18 cellular contexts compared by ENCODE assay signal in genomic region chr9:37292896-37293295, GRCh38.
A peak's percentile ranks its signal among the peaks of the same experiment; 100 is the strongest.
DNase-seq lines count a peak whose midpoint lies in the region; ATAC-seq and TF ChIP-seq lines count a peak whose summit lies in the region.
"Had no signal": no experiment of that assay in that cellular context is flagged by ENCODE, and none has a peak within 500 bp of the region (broad histone marks: within the 10 kb centered on the region; RNA-seq: fewer than 3 reads in every experiment).

No MANE protein-coding gene starts in this region.

- no peaks in the 10 kb centered on the region for H3K9me3 Mint-ChIP-seq in WTC11
- no peaks in the 10 kb centered on the region for H3K9me3 Mint-ChIP-seq in memory B cell
- H3K9me3 Mint-ChIP-seq: activated T-helper 2 cell treated with anti-CD3 and anti-CD28 coated beads, Interferon-gamma antibody, Interleukin-2, Interleukin-4, amounts not matched to agents 10 μg/mL and 5 μg/mL and 100 μg/mL, durations not matched to agents 14 hours and 24 hours and 36 hours; T-cell had no signal

- H3K79me1 ChIP-seq in IMR-90 (ENCODE audit: low read depth in 1 of 2, low read length in 2 of 2), result peaks cover 3 to 13% of the 10 kb centered on the region in 2 experiments; a peak in 2 of 4 replicates

- TF ChIP-seq RAD21 in IMR-90 (IDR thresholded peaks at IDR 0.05; ENCODE audit: low read length), result no peak

- no peak for TF ChIP-seq CTCF in IMR-90 (conservative IDR thresholded peaks at IDR 0.05; ENCODE audit: low read depth, low read length)
- TF ChIP-seq CTCF in WTC11 (IDR thresholded peaks at IDR 0.05), result no peak
- TF ChIP-seq CTCF in left lung (IDR thresholded peaks at IDR 0.05), result no peak

- H3K9ac ChIP-seq in IMR-90 (ENCODE audit: low read depth, low read length), result no peak overlapping the region

- H3K9me1 ChIP-seq in IMR-90 (ENCODE audit: insufficient read depth, low read length), result no peaks in the 10 kb centered on the region

- H2AFZ ChIP-seq in IMR-90 (replicated peaks; ENCODE audit: low read length, poor library complexity), result no peak overlapping the region

- H3K36me3 Mint-ChIP-seq in WTC11 (no peaks in the 10 kb centered on the region), memory B cell (peaks cover 15% of the 10 kb centered on the region)

- no peaks in the 10 kb centered on the region for H4K20me1 ChIP-seq in IMR-90 (ENCODE audit: insufficient read depth, low read length)

- H3K4me1 Mint-ChIP-seq in WTC11, result peaks cover 18% of the 10 kb centered on the region
- peaks cover 52% of the 10 kb centered on the region for H3K4me1 Mint-ChIP-seq in memory B cell

- no peak overlapping the region for H2BK15ac ChIP-seq in IMR-90 (ENCODE audit: low read depth, low read length)

- H4K91ac ChIP-seq in IMR-90 (ENCODE audit: insufficient read depth, low read depth, low read length), result no peak overlapping the region

- H3K4me1 ChIP-seq in IMR-90 (ENCODE audit: control insufficient read depth, insufficient read depth, low read length) (peaks cover 3% of the 10 kb centered on the region), left lung (peaks cover 0 to 12% of the 10 kb centered on the region in 2 donors)
- H3K4me1 ChIP-seq: thyroid gland had no signal

- intact Hi-C loops in IMR-90 (cut with micrococcal nuclease), result loop anchor here (2.0 to 10.0 kb wide), 2 partner anchors 16 to 58 kb away; no protein-coding TSS in a partner anchor
- intact Hi-C loops in left lung (cut with DNase I), result no loop called here

- no peak overlapping the region for H3K56ac ChIP-seq in IMR-90 (ENCODE audit: extremely low read depth, insufficient read depth, low read length)

- no peak overlapping the region for H4K8ac ChIP-seq in IMR-90 (ENCODE audit: low read depth in 2 of 2, low read length in 2 of 2)

- H3K9me3 ChIP-seq in IMR-90 (ENCODE audit: control insufficient read depth, insufficient read depth, low read length), result no peaks in the 10 kb centered on the region
- no peaks in the 10 kb centered on the region for H3K9me3 ChIP-seq in left lung
- H3K9me3 ChIP-seq: thyroid gland had no signal

- no peak overlapping the region for H3K4ac ChIP-seq in IMR-90 (ENCODE audit: low read depth, low read length)

- H3K23ac ChIP-seq in IMR-90 (ENCODE audit: low read depth, low read length), result no peak overlapping the region

- H2BK120ac ChIP-seq in IMR-90 (ENCODE audit: low read depth, low read length), result no peak overlapping the region

- TF ChIP-seq POLR2A in IMR-90 (IDR thresholded peaks at IDR 0.05; ENCODE audit: low read depth, low read length), result no peak

- dilution Hi-C loops in IMR-90 (cut with HindIII; ENCODE audit: low sequenced_read_pairs, unreplicated experiment), result no loop called here

- no peak overlapping the region for H3K14ac ChIP-seq in IMR-90 (replicated peaks; ENCODE audit: low read depth, low read length)

- H2AK5ac ChIP-seq in IMR-90 (ENCODE audit: low read depth, low read length), result no peak overlapping the region

- H3K4me2 ChIP-seq in IMR-90 (ENCODE audit: low read depth, low read length), result no peak overlapping the region

- peak; percentile 36 for ATAC-seq in IMR-90 (ENCODE audit: low read depth)
- no peak for ATAC-seq in WTC11
- no peak for ATAC-seq in memory B cell (ENCODE audit: low read depth)
- no peak for ATAC-seq in left lung
- no peak for ATAC-seq in HG02763 (IDR thresholded peaks at IDR 0.05; ENCODE audit: unreplicated experiment)
- ATAC-seq: T-cell had no signal

- no peak overlapping the region for H4K5ac ChIP-seq in IMR-90 (ENCODE audit: low read depth, low read length)

- DNase-seq in DMS53 (lab: John Stamatoyannopoulos, UW) (peak; percentile 11), DMS53 treated with DMSO at 0.1 percent for 48 hours (lab: John Stamatoyannopoulos, UW; ENCODE audit: unreplicated experiment) (no peak), IMR-90 (peak; percentile 15), WTC11 (ENCODE audit: low spot score) (no peak), memory B cell (ENCODE audit: low spot score in 2 of 2) (no peak), NCI-H2171 (lab: John Stamatoyannopoulos, UW) (no peak), left lung (no peak)
- DNase-seq: kidney glomerular epithelial cell; midbrain; NCI-H345; NK-92 treated with Interleukin-12 subunit alpha and Interleukin-12 subunit beta, amount 100 ng/mL, for 24 hours; stimulated activated CD4-positive, alpha-beta T cell treated with anti-CD3 and anti-CD28 coated beads, Interleukin-12 subunit alpha, Interleukin-12 subunit beta, amount 100 ng/mL, for 4 hours; T-cell; thyroid gland had no signal

- H2AK9ac ChIP-seq in IMR-90 (replicated peaks; ENCODE audit: low read depth, low read length, poor library complexity), result no peak overlapping the region

- no peaks in the 10 kb centered on the region for H3K36me3 ChIP-seq in IMR-90 (ENCODE audit: control insufficient read depth, insufficient read depth, low read length)
- H3K36me3 ChIP-seq in left lung, result no peaks in the 10 kb centered on the region
- H3K36me3 ChIP-seq: thyroid gland had no signal

- H3K27me3 Mint-ChIP-seq in WTC11 (ENCODE audit: low read depth) (no peaks in the 10 kb centered on the region), memory B cell (no peaks in the 10 kb centered on the region)
- H3K27me3 Mint-ChIP-seq: T-cell had no signal

- POLR2A ChIA-PET in IMR-90 (lab: Charles Lee; ENCODE audit: unreplicated experiment) (no interaction called here), WTC11 (lab: Charles Lee) (interaction anchor here (0.6 kb wide), 1 partner anchor 11 kb away, joined by 5 read pairs; no protein-coding TSS in a partner anchor)

- H3K27ac ChIP-seq in IMR-90 (ENCODE audit: insufficient read depth, low read length), result no peak overlapping the region
- H3K27ac ChIP-seq in left lung, result no peak overlapping the region
- H3K27ac ChIP-seq: 22Rv1, thyroid gland, VCaP had no signal

- H3K4me3 Mint-ChIP-seq in WTC11 (no peak overlapping the region), memory B cell (peak overlapping the region; percentile 16)
- H3K4me3 Mint-ChIP-seq: T-cell had no signal

- CTCF ChIA-PET in IMR-90 (lab: Yijun Ruan, JAX), result interaction anchor here (0.6 kb wide), 1 partner anchor 173 kb away, joined by 4 read pairs; no protein-coding TSS in a partner anchor
- CTCF ChIA-PET in WTC11 (lab: Charles Lee), result no interaction called here

- no peak overlapping the region for H3K18ac ChIP-seq in IMR-90 (ENCODE audit: low read depth, low read length)

- no peak overlapping the region for H2BK5ac ChIP-seq in IMR-90 (ENCODE audit: low read depth, low read length, poor library complexity, severe bottlenecking)

- BruUV-seq in IMR-90 (replicated peaks; lab: Mats Ljungman, UMichigan), result no TSS peak

- in situ Hi-C loops in IMR-90 (cut with MboI; ENCODE audit: low sequenced_read_pairs), result no loop called here

- H3K27me3 ChIP-seq in IMR-90 (ENCODE audit: control insufficient read depth, insufficient read depth, low read length) (no peaks in the 10 kb centered on the region), left lung (no peaks in the 10 kb centered on the region)
- H3K27me3 ChIP-seq: thyroid gland had no signal

- H2BK20ac ChIP-seq in IMR-90 (ENCODE audit: low read depth, low read length), result no peak overlapping the region

- no peak overlapping the region for H3K4me3 ChIP-seq in IMR-90 (ENCODE audit: insufficient read depth, low read depth, low read length)
- no peak overlapping the region for H3K4me3 ChIP-seq in left lung
- H3K4me3 ChIP-seq: thyroid gland had no signal

- H3K27ac Mint-ChIP-seq in WTC11 (peak overlapping the region; percentile 75; the same call in 1 of the 2 replicates), memory B cell (peak overlapping the region; percentile 72)
- H3K27ac Mint-ChIP-seq: activated T-helper 2 cell treated with anti-CD3 and anti-CD28 coated beads, Interferon-gamma antibody, Interleukin-2, Interleukin-4, amounts not matched to agents 10 μg/mL and 5 μg/mL and 100 μg/mL, durations not matched to agents 14 hours and 24 hours and 36 hours; T-cell had no signal

TF ChIP-seq in IMR-90, 13 proteins besides CTCF, POLR2A, EP300 and RAD21:
- no peak for TF ChIP-seq RFX5 (IDR thresholded peaks at IDR 0.05; ENCODE audit: low read depth, low read length)
- no peak for TF ChIP-seq USF2 (IDR thresholded peaks at IDR 0.05; ENCODE audit: low read depth, low read length)
- no peak for TF ChIP-seq SMC3 (IDR thresholded peaks at IDR 0.05; ENCODE audit: low read depth, low read length)

TF ChIP-seq in WTC11, 78 proteins besides CTCF, POLR2A, EP300 and RAD21 (continues in another document):
- no peak for TF ChIP-seq ELF4 (CRISPR knock-in tag; IDR thresholded peaks at IDR 0.05; ENCODE audit: low read depth)
- no peak for TF ChIP-seq TEAD4 (CRISPR knock-in tag; IDR thresholded peaks at IDR 0.05)
- no peak for TF ChIP-seq JUN (CRISPR knock-in tag; IDR thresholded peaks at IDR 0.05)
- no peak for TF ChIP-seq NFYB (CRISPR knock-in tag; conservative IDR thresholded peaks at IDR 0.05; ENCODE audit: low read depth)
- no peak for TF ChIP-seq ZBTB21 (CRISPR knock-in tag; IDR thresholded peaks at IDR 0.05; ENCODE audit: borderline replicate concordance)
- no peak for TF ChIP-seq SMAD3 (CRISPR knock-in tag; IDR thresholded peaks at IDR 0.05; ENCODE audit: borderline replicate concordance)
- TF ChIP-seq TP53 (CRISPR knock-in tag; IDR thresholded peaks at IDR 0.05), result no peak
- no peak for TF ChIP-seq ETV6 (CRISPR knock-in tag; IDR thresholded peaks at IDR 0.05)

Comparison
In these comparisons a context has a peak if more than half of its experiments do, and no peak if none do; other contexts are left out.
1. DNase-seq: peak in DMS53 (single experiment) and IMR-90 (single experiment); none in DMS53 treated with DMSO at 0.1 percent for 48 hours (single experiment), WTC11 (single experiment), memory B cell (0 of 2), NCI-H2171 (single experiment) and left lung (0 of 2).